25 cellular contexts compared by ENCODE assay signal in the genomic region with DNA sequence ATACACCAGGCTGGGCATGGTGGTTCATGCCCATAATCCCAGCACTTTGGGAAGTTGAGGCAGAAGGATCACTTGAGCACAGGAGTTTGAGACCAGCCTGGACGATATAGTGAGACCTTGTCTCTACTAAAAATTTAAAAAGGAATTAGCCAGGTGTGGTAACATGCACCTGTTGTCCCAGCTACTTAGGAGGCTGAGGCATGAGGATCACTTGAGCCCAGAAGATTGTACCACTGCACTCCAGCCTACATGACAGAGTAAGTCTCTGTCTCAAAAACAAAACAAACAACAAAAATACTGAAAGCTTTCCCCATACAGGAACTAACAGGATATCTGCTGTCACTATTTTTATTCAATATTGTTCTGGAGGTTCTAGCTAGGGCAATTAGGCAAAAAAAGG. TPM values are rescaled to one million over a fixed set of nuclear protein-coding genes. Genes with fewer than 3 reads are reported as not detected.
"Had no signal": no experiment of that assay in that cellular context is flagged by ENCODE, and none has a peak within 500 bp of the region (broad histone marks: within the 10 kb centered on the region; RNA-seq: fewer than 3 reads in every experiment).

No MANE protein-coding gene starts in this region.

- H3K36me3 ChIP-seq: esophagus muscularis mucosa, lower lobe of right lung, ovary, sigmoid colon, tibial artery had no signal

- H3K27me3 ChIP-seq: esophagus muscularis mucosa, ovary, sigmoid colon, testis, tibial artery had no signal

- ATAC-seq: left ventricle myocardium superior; lower lobe of right lung; naive thymus-derived CD8-positive, alpha-beta T cell; psoas muscle; right cardiac atrium; stimulated activated effector memory CD8-positive, alpha-beta T cell treated with anti-CD3 and anti-CD28 coated beads, Interleukin-12 subunit alpha, Interleukin-12 subunit beta, amount 100 ng/mL, for 72 hours; stimulated activated naive CD8-positive, alpha-beta T cell treated with anti-CD3 and anti-CD28 coated beads, Interleukin-15, Interleukin-2, amounts not matched to agents 100 U/mL and 50 U/mL, for 24 hours had no signal

- H3K4me3 ChIP-seq: coronary artery, esophagus muscularis mucosa, lower lobe of right lung, ovary, psoas muscle, sigmoid colon, testis, tibial artery had no signal

- DNase-seq: dermis blood vessel endothelial cell; effector memory CD4-positive, alpha-beta T cell; hypothalamus; left ventricle myocardium superior; lower lobe of right lung; naive thymus-derived CD8-positive, alpha-beta T cell; nephron progenitor cell; nucleus accumbens; ovary; posterior cingulate gyrus; psoas muscle; right cardiac atrium; sigmoid colon; stimulated activated CD4-positive, alpha-beta T cell treated with anti-CD3 and anti-CD28 coated beads, Interleukin-2, amount 100 ng/mL, for 24 hours; stimulated activated CD4-positive, alpha-beta T cell treated with anti-CD3 and anti-CD28 coated beads, Interleukin-4, amount 100 ng/mL, for 24 hours; stimulated activated naive CD8-positive, alpha-beta T cell treated with anti-CD3 and anti-CD28 coated beads, Interleukin-15, Interleukin-2, amounts not matched to agents 100 U/mL and 50 U/mL, for 24 hours; substantia nigra; testis; tibial artery had no signal

- FAIRE-seq: endothelial cell of umbilical vein, keratinocyte, urothelium cell line had no signal

- H3K9me3 ChIP-seq: lower lobe of right lung, ovary, psoas muscle, sigmoid colon, testis had no signal

- H3K27ac ChIP-seq: coronary artery, esophagus muscularis mucosa, lower lobe of right lung, ovary, psoas muscle, sigmoid colon, testis, tibial artery had no signal

- H3K4me1 ChIP-seq: esophagus muscularis mucosa, lower lobe of right lung, psoas muscle, sigmoid colon, testis, tibial artery had no signal

RNA-seq across cellular contexts. Expression of gene GREM1, which starts 20.9 kb away (rescaled TPM):
- polyA plus RNA-seq: endothelial cell of umbilical vein; naive thymus-derived CD8-positive, alpha-beta T cell had no signal
